Comparison of ENCODE assay signal across 25 cellular contexts in genomic region chr21:37547615-37547975, GRCh38.
DNase-seq lines count a peak whose midpoint lies in the region; ATAC-seq, FAIRE-seq and TF ChIP-seq lines count a peak whose summit lies in the region.
"Had no signal": no experiment of that assay in that cellular context is flagged by ENCODE, and none has a peak within 500 bp of the region (broad histone marks: within the 10 kb centered on the region; RNA-seq: fewer than 3 reads in every experiment).

No MANE protein-coding gene starts in this region.

- no peaks in the 10 kb centered on the region for H3K9me3 Mint-ChIP-seq in activated CD4-positive, alpha-beta T cell treated with anti-CD3 and anti-CD28 coated beads, Interleukin-2, amount 10 ng/mL, durations not matched to agents 7 days and 5 days

- H3K9me3 ChIP-seq in BLaER1 treated with 17β-estradiol and CSF1 and Interleukin-3, amounts not matched to agents 10 nM and 100 nM (replicated peaks in 1 of 11) = peaks cover under 1 to 9% (median 8%) of the 10 kb centered on the region in 11 experiments; a peak in 17 of 22 replicates
- no peaks in the 10 kb centered on the region for H3K9me3 ChIP-seq in endothelial cell of umbilical vein (replicated peaks; ENCODE audit: control insufficient read depth, insufficient read depth, low read length)
- H3K9me3 ChIP-seq: neutrophil had no signal

- TF ChIP-seq POLR2A in NB4 (IDR thresholded peaks at IDR 0.05; ENCODE audit: extremely low read depth, insufficient read length) = no peak
- no peak for TF ChIP-seq POLR2A in endothelial cell of umbilical vein (IDR thresholded peaks at IDR 0.05; ENCODE audit: low read depth, low read length)

- H3K27ac ChIP-seq in BLaER1 treated with 17β-estradiol and CSF1 and Interleukin-3, amounts not matched to agents 10 nM and 100 nM = no peak overlapping the region
- H3K27ac ChIP-seq in endothelial cell of umbilical vein (ENCODE audit: insufficient read depth, low read depth, low read length) = peak overlapping the region; percentile 92
- H3K27ac ChIP-seq: neutrophil had no signal

- dilution Hi-C loops in endothelial cell of umbilical vein (cut with MboI; ENCODE audit: extremely low pct_ligation_motif_present, low sequenced_read_pairs) = no loop called here

- H3K4me2 ChIP-seq in BLaER1 treated with 17β-estradiol and CSF1 and Interleukin-3, amounts not matched to agents 10 nM and 100 nM = peak overlapping the region; percentile 19 to 72 (median 46)
- H3K4me2 ChIP-seq in endothelial cell of umbilical vein (ENCODE audit: insufficient read depth, low read length) = peak overlapping the region; percentile 87
- H3K4me2 ChIP-seq: SK-N-SH had no signal

- no peak overlapping the region for H3K9ac ChIP-seq in BLaER1 treated with 17β-estradiol and CSF1 and Interleukin-3, amounts not matched to agents 10 nM and 100 nM
- peak overlapping the region; percentile 62 for H3K9ac ChIP-seq in endothelial cell of umbilical vein (replicated peaks; ENCODE audit: extremely low read depth, insufficient read depth, low read length)
- H3K9ac ChIP-seq: SK-N-SH had no signal

- no peak overlapping the region for H3K4me3 Mint-ChIP-seq in activated CD4-positive, alpha-beta T cell treated with anti-CD3 and anti-CD28 coated beads, Interleukin-2, amount 10 ng/mL, durations not matched to agents 7 days and 5 days
- H3K4me3 Mint-ChIP-seq: activated naive CD8-positive, alpha-beta T cell treated with anti-CD3 and anti-CD28 coated beads for 36 hours; HFFc6; stimulated activated effector memory CD8-positive, alpha-beta T cell treated with anti-CD3 and anti-CD28 coated beads, Interleukin-12 subunit alpha, Interleukin-12 subunit beta, amount 100 ng/mL, for 72 hours had no signal

- DNase-seq in NB4 (ENCODE audit: low read depth) = peak; percentile 12
- DNase-seq in endothelial cell of umbilical vein (ENCODE audit: low read depth, low spot score) = peak; percentile 74
- DNase-seq in pulmonary artery endothelial cell (ENCODE audit: low read depth, low spot score) = peak; percentile 27
- DNase-seq in activated CD4-positive, alpha-beta T cell treated with anti-CD3 and anti-CD28 coated beads, Interleukin-2, amount 10 ng/mL, durations not matched to agents 7 days and 5 days = no peak
- no peak for DNase-seq in DMS 273 treated with DMSO at 0.1 percent for 48 hours (lab: John Stamatoyannopoulos, UW)
- DNase-seq: activated CD4-positive, alpha-beta T cell treated with anti-CD3 and anti-CD28 coated beads, Interleukin-2, amount 50 U/mL, for 4 hours; activated CD8-positive, alpha-beta memory T cell treated with anti-CD3 and anti-CD28 coated beads, Interleukin-2, amount 50 U/mL, for 4 hours; activated naive CD8-positive, alpha-beta T cell treated with anti-CD3 and anti-CD28 coated beads for 36 hours; caudate nucleus; head of caudate nucleus; HFFc6; Karpas-422; left cardiac atrium; mammary epithelial cell; NCI-H2029; NCI-H226; SK-N-SH; small intestine had no signal

- no peaks in the 10 kb centered on the region for H3K36me3 ChIP-seq in BLaER1 treated with 17β-estradiol and CSF1 and Interleukin-3, amounts not matched to agents 10 nM and 100 nM
- H3K36me3 ChIP-seq in endothelial cell of umbilical vein (ENCODE audit: control insufficient read depth in 2 of 2, extremely low read depth in 1 of 2, insufficient read depth in 2 of 2, low read length in 2 of 2) = no peaks in the 10 kb centered on the region
- H3K36me3 ChIP-seq: neutrophil had no signal

- no peaks in the 10 kb centered on the region for H3K9me1 ChIP-seq in endothelial cell of umbilical vein (replicated peaks; ENCODE audit: control insufficient read depth, extremely low read depth, insufficient read depth, low read length)

- no peaks in the 10 kb centered on the region for H3K36me3 Mint-ChIP-seq in activated CD4-positive, alpha-beta T cell treated with anti-CD3 and anti-CD28 coated beads, Interleukin-2, amount 10 ng/mL, durations not matched to agents 7 days and 5 days (ENCODE audit: low read depth)
- H3K36me3 Mint-ChIP-seq: stimulated activated effector memory CD8-positive, alpha-beta T cell treated with anti-CD3 and anti-CD28 coated beads, Interleukin-12 subunit alpha, Interleukin-12 subunit beta, amount 100 ng/mL, for 72 hours had no signal

- peaks cover 14 to 26% (median 22%) of the 10 kb centered on the region in 10 experiments for H3K4me1 ChIP-seq in BLaER1 treated with 17β-estradiol and CSF1 and Interleukin-3, amounts not matched to agents 10 nM and 100 nM
- H3K4me1 ChIP-seq in endothelial cell of umbilical vein (ENCODE audit: control insufficient read depth, extremely low read depth, insufficient read depth, low read length) = peaks cover 22% of the 10 kb centered on the region

- intact Hi-C loops in endothelial cell of umbilical vein (cut with micrococcal nuclease) = loop anchor here (1.0 kb wide), 1 partner anchor 17 kb away; no protein-coding TSS in a partner anchor

- POLR2A ChIA-PET in endothelial cell of umbilical vein (lab: Charles Lee) = no interaction called here
- POLR2A ChIA-PET in activated CD4-positive, alpha-beta T cell treated with anti-CD3 and anti-CD28 coated beads, Interleukin-2, amount 10 ng/mL, durations not matched to agents 7 days and 5 days (lab: Charles Lee) = no interaction called here

- no TSS peak for BruUV-seq in endothelial cell of umbilical vein (replicated peaks; lab: Mats Ljungman, UMichigan)

- H2AFZ ChIP-seq in endothelial cell of umbilical vein (ENCODE audit: low read depth, low read length) = peak overlapping the region; percentile 90

- peaks cover under 1% of the 10 kb centered on the region for H3K27me3 Mint-ChIP-seq in activated CD4-positive, alpha-beta T cell treated with anti-CD3 and anti-CD28 coated beads, Interleukin-2, amount 10 ng/mL, durations not matched to agents 7 days and 5 days

- no peak overlapping the region for H3K4me3 ChIP-seq in BLaER1 treated with 17β-estradiol and CSF1 and Interleukin-3, amounts not matched to agents 10 nM and 100 nM
- no peak overlapping the region for H3K4me3 ChIP-seq in NB4 (ENCODE audit: low read depth, low read length)
- no peak overlapping the region for H3K4me3 ChIP-seq in endothelial cell of umbilical vein (replicated peaks in 1 of 3; ENCODE audit: insufficient read depth in 1 of 3, low read depth in 1 of 3, low read length in 3 of 3)

- H3K4me1 Mint-ChIP-seq in activated CD4-positive, alpha-beta T cell treated with anti-CD3 and anti-CD28 coated beads, Interleukin-2, amount 10 ng/mL, durations not matched to agents 7 days and 5 days = peaks cover 7% of the 10 kb centered on the region

- 0 out of 22 replicates have a peak, but pooled peaks cover 0 to 2% (median 0%) of the 10 kb centered on the region in 11 experiments for H4K20me1 ChIP-seq in BLaER1 treated with 17β-estradiol and CSF1 and Interleukin-3, amounts not matched to agents 10 nM and 100 nM
- no peaks in the 10 kb centered on the region for H4K20me1 ChIP-seq in endothelial cell of umbilical vein (replicated peaks; ENCODE audit: control insufficient read depth, extremely low read depth, insufficient read depth, low read length)

- no peak overlapping the region for H3K27ac Mint-ChIP-seq in activated CD4-positive, alpha-beta T cell treated with anti-CD3 and anti-CD28 coated beads, Interleukin-2, amount 10 ng/mL, durations not matched to agents 7 days and 5 days
- H3K27ac Mint-ChIP-seq: activated naive CD8-positive, alpha-beta T cell treated with anti-CD3 and anti-CD28 coated beads for 36 hours; HFFc6; stimulated activated effector memory CD8-positive, alpha-beta T cell treated with anti-CD3 and anti-CD28 coated beads, Interleukin-12 subunit alpha, Interleukin-12 subunit beta, amount 100 ng/mL, for 72 hours had no signal

- peaks cover 0 to 6% (median 0%) of the 10 kb centered on the region in 11 experiments; a peak in 1 of 22 replicates for H3K27me3 ChIP-seq in BLaER1 treated with 17β-estradiol and CSF1 and Interleukin-3, amounts not matched to agents 10 nM and 100 nM
- H3K27me3 ChIP-seq in endothelial cell of umbilical vein (ENCODE audit: control insufficient read depth in 2 of 2, insufficient read depth in 2 of 2, low read length in 2 of 2) = no peaks in the 10 kb centered on the region

- CTCF ChIA-PET in endothelial cell of umbilical vein (lab: Charles Lee) = interaction anchor here (0.6 to 1.4 kb wide), 7 partner anchors 11 to 153 kb away, joined by 3 to 4 read pairs (median 4); no protein-coding TSS in a partner anchor
- CTCF ChIA-PET in activated CD4-positive, alpha-beta T cell treated with anti-CD3 and anti-CD28 coated beads, Interleukin-2, amount 10 ng/mL, durations not matched to agents 7 days and 5 days (lab: Charles Lee) = interaction anchor here (0.6 kb wide), 1 partner anchor 173 kb away, joined by 3 read pairs; no protein-coding TSS in a partner anchor

- H3K79me2 ChIP-seq in endothelial cell of umbilical vein (ENCODE audit: control insufficient read depth, insufficient read depth, low read length) = no peaks in the 10 kb centered on the region

- TF ChIP-seq CTCF in NB4 (IDR thresholded peaks at IDR 0.05; ENCODE audit: low read depth, low read length) = no peak
- no peak for TF ChIP-seq CTCF in endothelial cell of umbilical vein (IDR thresholded peaks at IDR 0.05; ENCODE audit: extremely low read depth in 1 of 2, insufficient read depth in 1 of 2, low read depth in 1 of 2, low read length in 2 of 2)

- FAIRE-seq in endothelial cell of umbilical vein (lab: Jason Lieb, UNC) = peak; percentile 85
- FAIRE-seq: astrocyte, HTR-8/SVneo, small intestine had no signal

- ATAC-seq in HG02759 (IDR thresholded peaks at IDR 0.05; ENCODE audit: unreplicated experiment) (no peak), HG03442 (IDR thresholded peaks at IDR 0.05; ENCODE audit: unreplicated experiment) (no peak)
- ATAC-seq: left cardiac atrium; stimulated activated effector memory CD8-positive, alpha-beta T cell treated with anti-CD3 and anti-CD28 coated beads, Interleukin-12 subunit alpha, Interleukin-12 subunit beta, amount 100 ng/mL, for 72 hours had no signal

TF ChIP-seq in endothelial cell of umbilical vein, 7 proteins besides CTCF, POLR2A, EP300 and RAD21:
- TF ChIP-seq GATA2 (IDR thresholded peaks at IDR 0.05; ENCODE audit: insufficient read depth, insufficient read length, low read depth, low read length) (peak; percentile 81), MAX (IDR thresholded peaks at IDR 0.05; ENCODE audit: insufficient read depth, insufficient read length) (no peak)

Comparison
In these comparisons a context has a peak if more than half of its experiments do, and no peak if none do; other contexts are left out.
1. DNase-seq: peak in NB4 (single experiment), endothelial cell of umbilical vein (single experiment) and pulmonary artery endothelial cell (single experiment); none in activated CD4-positive, alpha-beta T cell treated with anti-CD3 and anti-CD28 coated beads, Interleukin-2, amount 10 ng/mL, durations not matched to agents 7 days and 5 days (single experiment) and DMS 273 treated with DMSO at 0.1 percent for 48 hours (single experiment).